In genomic region chr15:89226359-89227221, GRCh38 we compare ENCODE assay signal across 1 cellular context.
A peak's percentile ranks its signal among the peaks of the same experiment; 100 is the strongest.
TF ChIP-seq lines count a peak whose summit lies in the region.

No MANE protein-coding gene starts in this region.

TF ChIP-seq in HepG2, 621 proteins besides CTCF, POLR2A, EP300 and RAD21:
- TF ChIP-seq MTA3 (CRISPR knock-in tag; IDR thresholded peaks at IDR 0.05) (no peak), PRPF4 (IDR thresholded peaks at IDR 0.05; ENCODE audit: low read depth, low read length, poor library complexity, severe bottlenecking) (no peak), ZNF160 (CRISPR knock-in tag; IDR thresholded peaks at IDR 0.05) (no peak), HNRNPL (IDR thresholded peaks at IDR 0.05; ENCODE audit: low read depth, low read length) (0 out of 2 replicates have a peak, but pooled peaks have one; percentile 50), ZNF546 (CRISPR knock-in tag; conservative IDR thresholded peaks at IDR 0.05) (no peak), ZNF468 (CRISPR knock-in tag; IDR thresholded peaks at IDR 0.05) (no peak), ZNF263 (CRISPR knock-in tag; IDR thresholded peaks at IDR 0.05) (0 out of 2 replicates have a peak, but pooled peaks have one; percentile 38), SOX13 (IDR thresholded peaks at IDR 0.05) (no peak), SOX13 (CRISPR knock-in tag; conservative IDR thresholded peaks at IDR 0.05 in 1 of 2, IDR thresholded peaks at IDR 0.05 in 1 of 2) (0 out of 4 replicates have a peak, but pooled peaks of 1 of the 2 experiments have one; percentile 8)
